Comparison of ENCODE assay signal across 8 cellular contexts in genomic region chr4:54099959-54100606, GRCh38. TPM values are rescaled to one million over a fixed set of nuclear protein-coding genes. Genes with fewer than 3 reads are reported as not detected.
DNase-seq lines count a peak whose midpoint lies in the region; ATAC-seq and TF ChIP-seq lines count a peak whose summit lies in the region.

Gene GSX2, plus strand, starts transcription at chr4:54100163. Its CDS starts 182 bp downstream, at chr4:54100345.

- intact Hi-C loops in prostate gland (cut with DNase I) = no loop called here

- H3K27me3 ChIP-seq in RWPE2 (ENCODE audit: insufficient read depth, poor library complexity, severe bottlenecking) (peaks cover 64% of the 10 kb centered on the region), prostate gland (replicated peaks; ENCODE audit: insufficient read depth) (peaks cover 56% of the 10 kb centered on the region)

- H3K4me1 ChIP-seq in RWPE2 (ENCODE audit: insufficient read depth, poor library complexity, severe bottlenecking) (no peaks in the 10 kb centered on the region), prostate gland (replicated peaks) (peaks cover 9% of the 10 kb centered on the region)

- TF ChIP-seq CTCF in RWPE2 (IDR thresholded peaks at IDR 0.05; ENCODE audit: poor library complexity, severe bottlenecking) (no peak), fibroblast of mammary gland (conservative IDR thresholded peaks at IDR 0.05; ENCODE audit: control insufficient read depth, insufficient read depth, low read depth, low read length) (no peak), prostate gland (IDR thresholded peaks at IDR 0.05) (no peak)

- ATAC-seq in RWPE2 (ENCODE audit: low read depth) (peak; percentile 22), GM21423 (IDR thresholded peaks at IDR 0.05; ENCODE audit: unreplicated experiment) (no peak), GM18498 (IDR thresholded peaks at IDR 0.05; ENCODE audit: unreplicated experiment) (no peak), GM21786 (IDR thresholded peaks at IDR 0.05; ENCODE audit: unreplicated experiment) (no peak)

- H3K9me3 ChIP-seq in RWPE2 (ENCODE audit: severe bottlenecking) (no peaks in the 10 kb centered on the region), prostate gland (no peaks in the 10 kb centered on the region)

- WGBS in prostate gland = 1% methylated on average over 62 of the region's 62 CpGs

- H3K27ac ChIP-seq in RWPE2 (ENCODE audit: poor library complexity, severe bottlenecking) (no peak within 1 kb of the TSS), prostate gland (no peak within 1 kb of the TSS)

- H3K4me3 ChIP-seq in RWPE2 (ENCODE audit: severe bottlenecking) (peak within 1 kb of the TSS; percentile 23), fibroblast of mammary gland (ENCODE audit: control insufficient read depth, low read depth, low read length) (peak within 1 kb of the TSS; percentile 41), prostate gland (peak within 1 kb of the TSS; percentile 3 to 5)

- no peaks in the 10 kb centered on the region for H3K36me3 ChIP-seq in RWPE2 (ENCODE audit: low read depth)
- no peaks in the 10 kb centered on the region for H3K36me3 ChIP-seq in prostate gland

- no peak for TF ChIP-seq POLR2A in prostate gland (IDR thresholded peaks at IDR 0.05)

- DNase-seq in EL (peak; percentile 40), RWPE2 (ENCODE audit: low spot score) (no peak), fibroblast of mammary gland (ENCODE audit: low read depth) (no peak), prostate gland (ENCODE audit: low spot score) (no peak), mucosa of gallbladder (ENCODE audit: low spot score) (no peak)

RNA-seq across cellular contexts. Expression of gene GSX2, which starts in this region (rescaled TPM):
- total RNA-seq in prostate gland (not detected), mucosa of gallbladder (not detected)
